16 cellular contexts compared by ENCODE assay signal in genomic region chr16:13672196-13672595, GRCh38.
DNase-seq lines count a peak whose midpoint lies in the region; ATAC-seq and TF ChIP-seq lines count a peak whose summit lies in the region.
"Had no signal": no experiment of that assay in that cellular context is flagged by ENCODE, and none has a peak within 500 bp of the region (broad histone marks: within the 10 kb centered on the region; RNA-seq: fewer than 3 reads in every experiment).

No MANE protein-coding gene starts in this region.

- no peak overlapping the region for H4K5ac ChIP-seq in mesendoderm (ENCODE audit: low read length)

- no peaks in the 10 kb centered on the region for H4K20me1 ChIP-seq in SK-N-SH (ENCODE audit: insufficient read depth)

- TF ChIP-seq POLR2A in body of pancreas (IDR thresholded peaks at IDR 0.05): no peak
- no peak for TF ChIP-seq POLR2A in esophagus muscularis mucosa (IDR thresholded peaks at IDR 0.05; ENCODE audit: low read depth)

- TF ChIP-seq CTCF in body of pancreas (IDR thresholded peaks at IDR 0.05) (no peak), SK-N-SH (IDR thresholded peaks at IDR 0.05) (no peak), esophagus muscularis mucosa (IDR thresholded peaks at IDR 0.05) (no peak)

- TF ChIP-seq EP300 in SK-N-SH (IDR thresholded peaks at IDR 0.05; ENCODE audit: borderline replicate concordance in 1 of 2, low read depth in 1 of 2, low read length in 1 of 2) (no peak), esophagus muscularis mucosa (IDR thresholded peaks at IDR 0.05) (no peak)

- H3K9me3 ChIP-seq in HUES48 (ENCODE audit: control insufficient read depth, insufficient read depth, low read length): peaks cover 3% of the 10 kb centered on the region; the same call in 1 of the 2 replicates
- no peaks in the 10 kb centered on the region for H3K9me3 ChIP-seq in body of pancreas
- no peaks in the 10 kb centered on the region for H3K9me3 ChIP-seq in SK-N-SH
- peaks cover 0 to 7% (median 2%) of the 10 kb centered on the region in 4 donors for H3K9me3 ChIP-seq in esophagus muscularis mucosa
- H3K9me3 ChIP-seq: A549 had no signal

- H3K27ac ChIP-seq in HUES48 (ENCODE audit: low read depth, low read length) (peak overlapping the region; percentile 53), body of pancreas (peak overlapping the region in 3 of 4 donors; percentile 49 to 65 (median 57)), mesendoderm (ENCODE audit: low read depth, low read length) (no peak overlapping the region), SK-N-SH (ENCODE audit: low read depth in 2 of 2, low read length in 1 of 2) (no peak overlapping the region), esophagus muscularis mucosa (replicated peaks in 1 of 4) (no peak overlapping the region)
- H3K27ac ChIP-seq: A549 had no signal

- no peak for DNase-seq in body of pancreas
- peak; percentile 36 for DNase-seq in mesendoderm
- peak; percentile 3 for DNase-seq in retina
- DNase-seq in SK-N-SH: no peak
- no peak for DNase-seq in esophagus muscularis mucosa (ENCODE audit: extremely low spot score)
- DNase-seq: CD8-positive, alpha-beta T cell; COR-L47; DMS153; DMS79 treated with DMSO at 0.1 percent for 48 hours; EL; GDM1; H9 had no signal

- CTCF ChIA-PET in SK-N-SH (lab: Yijun Ruan, JAX): no interaction called here

- H2BK5ac ChIP-seq in mesendoderm (ENCODE audit: low read length): no peak overlapping the region

- H3K9ac ChIP-seq in HUES48 (ENCODE audit: low read depth, low read length) (no peak overlapping the region), mesendoderm (ENCODE audit: low read length) (no peak overlapping the region), SK-N-SH (no peak overlapping the region)

- no peaks in the 10 kb centered on the region for H3K79me2 ChIP-seq in mesendoderm (ENCODE audit: control insufficient read depth, insufficient read depth, low read length)
- H3K79me2 ChIP-seq in SK-N-SH (ENCODE audit: insufficient read depth): no peaks in the 10 kb centered on the region

- H3K36me3 ChIP-seq in HUES48 (ENCODE audit: control insufficient read depth, insufficient read depth, low read length): no peaks in the 10 kb centered on the region
- no peaks in the 10 kb centered on the region for H3K36me3 ChIP-seq in body of pancreas (replicated peaks in 1 of 2; ENCODE audit: insufficient read depth in 1 of 2, low read depth in 2 of 2)
- H3K36me3 ChIP-seq in mesendoderm (ENCODE audit: control insufficient read depth, insufficient read depth, low read length): no peaks in the 10 kb centered on the region
- no peaks in the 10 kb centered on the region for H3K36me3 ChIP-seq in SK-N-SH (replicated peaks in 1 of 2; ENCODE audit: control insufficient read depth in 1 of 2, insufficient read depth in 2 of 2, low read length in 1 of 2)
- no peaks in the 10 kb centered on the region for H3K36me3 ChIP-seq in esophagus muscularis mucosa

- intact Hi-C loops in body of pancreas (cut with DNase I) (no loop called here), esophagus muscularis mucosa (cut with DNase I) (no loop called here)

- H3K4me1 ChIP-seq in HUES48 (ENCODE audit: control insufficient read depth, insufficient read depth, low read length): no peaks in the 10 kb centered on the region
- no peaks in the 10 kb centered on the region for H3K4me1 ChIP-seq in body of pancreas
- no peaks in the 10 kb centered on the region for H3K4me1 ChIP-seq in mesendoderm (ENCODE audit: control insufficient read depth, low read depth, low read length)
- H3K4me1 ChIP-seq in SK-N-SH (ENCODE audit: control insufficient read depth in 1 of 2, insufficient read depth in 2 of 2, low read depth in 1 of 2, low read length in 1 of 2): no peaks in the 10 kb centered on the region
- no peaks in the 10 kb centered on the region for H3K4me1 ChIP-seq in esophagus muscularis mucosa
- H3K4me1 ChIP-seq: A549 had no signal

- no peak overlapping the region for H3K56ac ChIP-seq in mesendoderm (ENCODE audit: low read length)

- H3K4me3 ChIP-seq in HUES48 (ENCODE audit: low read depth, low read length) (no peak overlapping the region), body of pancreas (no peak overlapping the region), mesendoderm (ENCODE audit: low read length) (no peak overlapping the region), SK-N-SH (ENCODE audit: low read depth in 2 of 2, low read length in 1 of 2) (no peak overlapping the region), esophagus muscularis mucosa (no peak overlapping the region)
- H3K4me3 ChIP-seq: A549, GM23338 had no signal

- H3K4ac ChIP-seq in mesendoderm (ENCODE audit: low read depth, low read length): no peak overlapping the region

- no peaks in the 10 kb centered on the region for H3K79me1 ChIP-seq in mesendoderm (ENCODE audit: low read length)

- no peak overlapping the region for H2AFZ ChIP-seq in SK-N-SH (ENCODE audit: low read depth)
- H2AFZ ChIP-seq: GM23338 had no signal

- no peaks in the 10 kb centered on the region for H3K9me2 ChIP-seq in SK-N-SH

- H3K4me2 ChIP-seq in mesendoderm (ENCODE audit: low read length) (no peak overlapping the region), SK-N-SH (no peak overlapping the region)
- H3K4me2 ChIP-seq: A549, GM23338 had no signal

- H3K27me3 ChIP-seq in HUES48 (ENCODE audit: control insufficient read depth, insufficient read depth, low read length): no peaks in the 10 kb centered on the region
- no peaks in the 10 kb centered on the region for H3K27me3 ChIP-seq in body of pancreas
- H3K27me3 ChIP-seq in mesendoderm (ENCODE audit: insufficient read depth, low read length, poor library complexity): no peaks in the 10 kb centered on the region
- no peaks in the 10 kb centered on the region for H3K27me3 ChIP-seq in SK-N-SH (ENCODE audit: insufficient read depth)
- no peaks in the 10 kb centered on the region for H3K27me3 ChIP-seq in esophagus muscularis mucosa

- H4K8ac ChIP-seq in mesendoderm (ENCODE audit: low read depth, low read length): no peak overlapping the region

- POLR2A ChIA-PET in SK-N-SH (lab: Yijun Ruan, JAX): no interaction called here

- H2BK120ac ChIP-seq in mesendoderm (ENCODE audit: low read depth, low read length): no peak overlapping the region

- H3K18ac ChIP-seq in mesendoderm (ENCODE audit: low read length): no peak overlapping the region

- H2BK15ac ChIP-seq in mesendoderm (replicated peaks; ENCODE audit: low read depth): no peak overlapping the region

- no peak overlapping the region for H3K23ac ChIP-seq in mesendoderm (ENCODE audit: low read length)

- no peak overlapping the region for H2AK5ac ChIP-seq in mesendoderm (ENCODE audit: low read length)

- ATAC-seq in body of pancreas: peak; percentile 60
- ATAC-seq in activated CD4-positive, CD25-positive, alpha-beta regulatory T cell treated with anti-CD3 and anti-CD28 coated beads, Interleukin-2, amount 50 U/mL, for 24 hours: no peak
- ATAC-seq: A549; CD8-positive, alpha-beta T cell; GM23338 had no signal

- no peaks in the 10 kb centered on the region for H3F3A ChIP-seq in SK-N-SH (replicated peaks; ENCODE audit: insufficient read depth)

- WGBS in body of pancreas, 2 donors: 30 to 31% methylated on average over 3 of the region's 3 CpGs
- no CpG with 5 or more reads among the region's 3 CpGs for WGBS in mesendoderm (ENCODE audit: extremely low coverage, insufficient coverage, low lambda C conversion rate)
- 3% methylated on average over 3 of the region's 3 CpGs for WGBS in SK-N-SH (ENCODE audit: low lambda C conversion rate)
- 64% methylated on average over 3 of the region's 3 CpGs for WGBS in esophagus muscularis mucosa

- no peak for TF ChIP-seq RAD21 in SK-N-SH (IDR thresholded peaks at IDR 0.05; ENCODE audit: low read length)

TF ChIP-seq in SK-N-SH, 30 proteins besides CTCF, POLR2A, EP300 and RAD21 (continues in another document):
- no peak for TF ChIP-seq SIN3A (IDR thresholded peaks at IDR 0.05; ENCODE audit: borderline replicate concordance, low read depth, low read length)
- no peak for TF ChIP-seq USF1 (IDR thresholded peaks at IDR 0.05; ENCODE audit: borderline replicate concordance, low read depth)
- no peak for TF ChIP-seq EZH2phosphoT487 (IDR thresholded peaks at IDR 0.05; ENCODE audit: borderline replicate concordance, low read depth)
- TF ChIP-seq GABPA (IDR thresholded peaks at IDR 0.05; ENCODE audit: low read depth): no peak
- no peak for TF ChIP-seq RFX5 (IDR thresholded peaks at IDR 0.05; ENCODE audit: low read length)
- no peak for TF ChIP-seq GATA2 (CRISPR knock-in tag; IDR thresholded peaks at IDR 0.05)
- no peak for TF ChIP-seq ZBTB33 (IDR thresholded peaks at IDR 0.05; ENCODE audit: borderline replicate concordance, low read depth)
- TF ChIP-seq POLR2AphosphoS5 (IDR thresholded peaks at IDR 0.05; ENCODE audit: low read depth, low read length): no peak
- no peak for TF ChIP-seq MAX (IDR thresholded peaks at IDR 0.05; ENCODE audit: low read depth)
- no peak for TF ChIP-seq ELF1 (IDR thresholded peaks at IDR 0.05)
- no peak for TF ChIP-seq RXRA (IDR thresholded peaks at IDR 0.05; ENCODE audit: borderline replicate concordance, low read depth)
- TF ChIP-seq FOXM1 (IDR thresholded peaks at IDR 0.05; ENCODE audit: low read depth): no peak
- no peak for TF ChIP-seq RCOR1 (IDR thresholded peaks at IDR 0.05; ENCODE audit: low read length)

Comparison
In these comparisons a context has a peak if more than half of its experiments do, and no peak if none do; other contexts are left out.
1. H3K27ac ChIP-seq: peak in HUES48 (single experiment) and body of pancreas (3 of 4); none in mesendoderm (single experiment), SK-N-SH (0 of 2) and esophagus muscularis mucosa (0 of 4).
2. DNase-seq: peak in mesendoderm (single experiment) and retina (single experiment); none in body of pancreas (0 of 4), SK-N-SH (single experiment) and esophagus muscularis mucosa (single experiment).